ENCODE assay signal across 15 cellular contexts in the genomic region with DNA sequence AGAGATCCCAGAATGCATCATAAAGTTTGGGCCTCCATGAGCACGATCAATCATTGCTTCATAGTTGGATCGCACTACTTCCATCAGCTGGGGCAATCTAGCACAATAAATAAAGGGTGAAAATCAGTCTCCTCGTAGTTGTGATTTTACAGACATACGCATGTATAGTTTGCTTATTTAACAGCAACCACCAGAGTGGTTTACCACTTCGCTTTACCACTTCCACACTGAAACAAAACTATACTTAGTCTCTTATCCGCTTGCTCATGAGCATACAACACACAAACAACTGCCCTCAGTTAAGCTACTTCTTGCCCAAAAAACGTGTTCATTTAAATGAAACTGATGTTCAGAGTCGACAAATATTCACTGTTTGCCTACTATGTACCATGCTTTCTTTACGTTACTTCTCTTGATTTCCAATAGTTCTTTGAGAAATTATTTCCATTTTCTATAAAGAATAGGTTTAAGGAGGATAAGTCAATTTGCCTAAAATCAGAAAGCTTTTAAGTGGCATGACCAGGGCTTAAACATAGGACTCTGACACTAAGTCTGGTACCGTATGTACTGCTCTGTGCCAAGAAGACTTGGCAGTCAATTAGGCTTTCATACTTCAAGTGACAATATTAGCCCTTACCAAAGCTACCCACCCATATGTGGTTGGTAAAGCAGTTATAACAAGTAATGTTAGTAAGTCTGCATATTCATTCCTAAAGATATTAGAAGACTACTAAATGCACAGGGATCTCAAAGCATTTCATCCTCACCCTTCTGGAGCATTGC.
"Had no signal": no experiment of that assay in that cellular context is flagged by ENCODE, and none has a peak within 500 bp of the region (broad histone marks: within the 10 kb centered on the region; RNA-seq: fewer than 3 reads in every experiment).

No MANE protein-coding gene starts in this region.

- H3K9me3 Mint-ChIP-seq: activated naive CD4-positive, alpha-beta T cell treated with anti-CD3 and anti-CD28 coated beads, Interleukin-2, amount 50 U/mL, for 72 hours; immature natural killer cell; nephron had no signal

- DNase-seq: activated CD4-positive, alpha-beta T cell treated with anti-CD3 and anti-CD28 coated beads, Interleukin-2, amount 50 U/mL, for 48 hours; activated gamma-delta T cell treated with Interleukin-2 at 50 U/mL for 16 hours; amygdala; central memory CD4-positive, alpha-beta T cell; colonic mucosa; erythroblast; immature natural killer cell; lower lobe of right lung; sigmoid colon; spleen; stimulated activated CD4-positive, alpha-beta T cell treated with anti-CD3 and anti-CD28 coated beads, Interleukin-4, amount 100 ng/mL, for 4 hours; stimulated activated naive CD4-positive, alpha-beta T cell; thyroid gland had no signal

- ATAC-seq: activated naive CD4-positive, alpha-beta T cell treated with anti-CD3 and anti-CD28 coated beads, Interleukin-2, amount 50 U/mL, for 72 hours had no signal

- H3K4me3 Mint-ChIP-seq: immature natural killer cell, nephron had no signal

- H3K4me1 Mint-ChIP-seq: nephron had no signal

- H3K27ac Mint-ChIP-seq: activated naive CD4-positive, alpha-beta T cell treated with anti-CD3 and anti-CD28 coated beads, Interleukin-2, amount 50 U/mL, for 72 hours; nephron had no signal
